In genomic region chr22:29335656-29336055, GRCh38 we compare ENCODE assay signal across 26 cellular contexts. TPM values are rescaled to one million over a fixed set of nuclear protein-coding genes. Genes with fewer than 3 reads are reported as not detected.
A peak's percentile ranks its signal among the peaks of the same experiment; 100 is the strongest.
DNase-seq lines count a peak whose midpoint lies in the region; ATAC-seq and TF ChIP-seq lines count a peak whose summit lies in the region.
"Had no signal": no experiment of that assay in that cellular context is flagged by ENCODE, and none has a peak within 500 bp of the region (broad histone marks: within the 10 kb centered on the region; RNA-seq: fewer than 3 reads in every experiment).

No MANE protein-coding gene starts in this region.

- TF ChIP-seq CTCF in neural crest cell (conservative IDR thresholded peaks at IDR 0.05): no peak
- TF ChIP-seq CTCF in body of pancreas (IDR thresholded peaks at IDR 0.05): no peak

- peaks cover 12 to 100% (median 46%) of the 10 kb centered on the region in 11 experiments; a peak in 19 of 22 replicates for H4K20me1 ChIP-seq in BLaER1 treated with 17β-estradiol and CSF1 and Interleukin-3, amounts not matched to agents 10 nM and 100 nM

- intact Hi-C loops in body of pancreas (cut with DNase I): no loop called here

- no peak for ATAC-seq in activated T-helper 17 cell treated with anti-CD3 and anti-CD28 coated beads, Interleukin-2, amount 50 U/mL, for 72 hours (replicated peaks)
- ATAC-seq in stimulated activated memory B cell treated with anti-CD40 and anti-IgM and Interleukin-4, amounts not matched to agents 10 μg/mL and 1 μg/mL and 100 μg/mL, for 72 hours: no peak
- ATAC-seq in body of pancreas: no peak

- H3K4me2 ChIP-seq in BLaER1 treated with 17β-estradiol and CSF1 and Interleukin-3, amounts not matched to agents 10 nM and 100 nM: peak overlapping the region in 10 of 11 experiments; percentile 2 to 98 (median 88); a peak in 19 of 22 replicates

- WGBS in body of pancreas, 2 donors: 91 to 93% methylated on average over 11 of the region's 11 CpGs

- H3K27me3 Mint-ChIP-seq in activated T-helper 17 cell treated with anti-CD3 and anti-CD28 coated beads, Interleukin-2, amount 50 U/mL, for 72 hours: no peaks in the 10 kb centered on the region
- H3K27me3 Mint-ChIP-seq in neural crest cell (ENCODE audit: low read depth): no peaks in the 10 kb centered on the region
- H3K27me3 Mint-ChIP-seq in stimulated activated memory B cell treated with anti-CD40 and anti-IgM and Interleukin-4, amounts not matched to agents 10 μg/mL and 1 μg/mL and 100 μg/mL, for 72 hours: no peaks in the 10 kb centered on the region

- peaks cover 32 to 100% (median 63%) of the 10 kb centered on the region in 11 experiments for H3K36me3 ChIP-seq in BLaER1 treated with 17β-estradiol and CSF1 and Interleukin-3, amounts not matched to agents 10 nM and 100 nM
- peaks cover 8 to 33% of the 10 kb centered on the region in 2 donors for H3K36me3 ChIP-seq in body of pancreas (replicated peaks in 1 of 2; ENCODE audit: insufficient read depth in 1 of 2, low read depth in 2 of 2)

- peak overlapping the region in 2 of 11 experiments; percentile 39 to 61; a peak in 2 of 22 replicates for H3K9ac ChIP-seq in BLaER1 treated with 17β-estradiol and CSF1 and Interleukin-3, amounts not matched to agents 10 nM and 100 nM
- H3K9ac ChIP-seq: GM23248 had no signal

- no peaks in the 10 kb centered on the region for H3K4me1 Mint-ChIP-seq in activated T-helper 17 cell treated with anti-CD3 and anti-CD28 coated beads, Interleukin-2, amount 50 U/mL, for 72 hours
- H3K4me1 Mint-ChIP-seq in neural crest cell: peaks cover 10% of the 10 kb centered on the region
- no peaks in the 10 kb centered on the region for H3K4me1 Mint-ChIP-seq in stimulated activated memory B cell treated with anti-CD40 and anti-IgM and Interleukin-4, amounts not matched to agents 10 μg/mL and 1 μg/mL and 100 μg/mL, for 72 hours
- H3K4me1 Mint-ChIP-seq: CD14-positive monocyte; CD8-positive, alpha-beta memory T cell had no signal

- H3K4me1 ChIP-seq in BLaER1 treated with 17β-estradiol and CSF1 and Interleukin-3, amounts not matched to agents 10 nM and 100 nM: peaks cover 66 to 100% (median 99%) of the 10 kb centered on the region in 10 experiments
- H3K4me1 ChIP-seq in body of pancreas: no peaks in the 10 kb centered on the region
- H3K4me1 ChIP-seq: HAP-1, SJSA1 had no signal

- no peak overlapping the region for H3K4me3 ChIP-seq in BLaER1 treated with 17β-estradiol and CSF1 and Interleukin-3, amounts not matched to agents 10 nM and 100 nM
- H3K4me3 ChIP-seq in body of pancreas: no peak overlapping the region
- H3K4me3 ChIP-seq: GM23248, HAP-1, SJSA1 had no signal

- no peak for TF ChIP-seq POLR2A in body of pancreas (IDR thresholded peaks at IDR 0.05)

- no peaks in the 10 kb centered on the region for H3K27me3 ChIP-seq in BLaER1 treated with 17β-estradiol and CSF1 and Interleukin-3, amounts not matched to agents 10 nM and 100 nM
- H3K27me3 ChIP-seq in body of pancreas: no peaks in the 10 kb centered on the region
- H3K27me3 ChIP-seq: SJSA1 had no signal

- H3K4me3 Mint-ChIP-seq in activated T-helper 17 cell treated with anti-CD3 and anti-CD28 coated beads, Interleukin-2, amount 50 U/mL, for 72 hours: no peak overlapping the region
- no peak overlapping the region for H3K4me3 Mint-ChIP-seq in neural crest cell
- no peak overlapping the region for H3K4me3 Mint-ChIP-seq in stimulated activated memory B cell treated with anti-CD40 and anti-IgM and Interleukin-4, amounts not matched to agents 10 μg/mL and 1 μg/mL and 100 μg/mL, for 72 hours
- H3K4me3 Mint-ChIP-seq: CD14-positive monocyte; CD8-positive, alpha-beta memory T cell had no signal

- DNase-seq in neural crest cell (ENCODE audit: low read depth, low spot score) (no peak), body of pancreas (no peak), NCI-H2029 treated with DMSO at 0.1 percent for 48 hours (lab: John Stamatoyannopoulos, UW) (no peak), substantia nigra (lab: John Stamatoyannopoulos, UW) (no peak)
- DNase-seq: CD8-positive, alpha-beta memory T cell; DMS 273 treated with DMSO at 0.1 percent for 48 hours; DMS79; EL; GF-D8; GM23248; IMR-90; KG1; MM.1S; NCI-H1417; NCI-H1694; NCI-H2227 treated with DMSO at 0.1 percent for 48 hours; NCI-H526 treated with DMSO at 0.1 percent for 48 hours; Right ventricle myocardium superior; RPMI8226 had no signal

- no peaks in the 10 kb centered on the region for H3K9me3 ChIP-seq in BLaER1 treated with 17β-estradiol and CSF1 and Interleukin-3, amounts not matched to agents 10 nM and 100 nM (replicated peaks in 1 of 11)
- H3K9me3 ChIP-seq in body of pancreas: no peaks in the 10 kb centered on the region
- H3K9me3 ChIP-seq: HAP-1, SJSA1 had no signal

- peak overlapping the region; percentile 56 for H3K27ac Mint-ChIP-seq in activated T-helper 17 cell treated with anti-CD3 and anti-CD28 coated beads, Interleukin-2, amount 50 U/mL, for 72 hours
- peak overlapping the region; percentile 5 for H3K27ac Mint-ChIP-seq in neural crest cell (ENCODE audit: unreplicated experiment)
- H3K27ac Mint-ChIP-seq in stimulated activated memory B cell treated with anti-CD40 and anti-IgM and Interleukin-4, amounts not matched to agents 10 μg/mL and 1 μg/mL and 100 μg/mL, for 72 hours: peak overlapping the region; percentile 25

- peaks cover 56% of the 10 kb centered on the region for H3K36me3 Mint-ChIP-seq in activated T-helper 17 cell treated with anti-CD3 and anti-CD28 coated beads, Interleukin-2, amount 50 U/mL, for 72 hours (ENCODE audit: low read depth)
- peaks cover 4% of the 10 kb centered on the region for H3K36me3 Mint-ChIP-seq in neural crest cell (ENCODE audit: low read depth)
- H3K36me3 Mint-ChIP-seq in stimulated activated memory B cell treated with anti-CD40 and anti-IgM and Interleukin-4, amounts not matched to agents 10 μg/mL and 1 μg/mL and 100 μg/mL, for 72 hours: peaks cover 89% of the 10 kb centered on the region

- peak overlapping the region in 3 of 11 experiments; percentile 21 to 79 (median 68); a peak in 3 of 22 replicates for H3K27ac ChIP-seq in BLaER1 treated with 17β-estradiol and CSF1 and Interleukin-3, amounts not matched to agents 10 nM and 100 nM
- no peak overlapping the region for H3K27ac ChIP-seq in body of pancreas
- H3K27ac ChIP-seq in substantia nigra (ENCODE audit: low read depth, low read length, poor library complexity, severe bottlenecking): no peak overlapping the region
- H3K27ac ChIP-seq: GM23248, SJSA1 had no signal

- no peaks in the 10 kb centered on the region for H3K9me3 Mint-ChIP-seq in activated T-helper 17 cell treated with anti-CD3 and anti-CD28 coated beads, Interleukin-2, amount 50 U/mL, for 72 hours
- no peaks in the 10 kb centered on the region for H3K9me3 Mint-ChIP-seq in neural crest cell
- no peaks in the 10 kb centered on the region for H3K9me3 Mint-ChIP-seq in stimulated activated memory B cell treated with anti-CD40 and anti-IgM and Interleukin-4, amounts not matched to agents 10 μg/mL and 1 μg/mL and 100 μg/mL, for 72 hours
- H3K9me3 Mint-ChIP-seq: CD14-positive monocyte; CD8-positive, alpha-beta memory T cell had no signal

RNA-seq across cellular contexts. Expression of gene RASL10A, which starts 20.2 kb away (rescaled TPM):
- under 1 TPM; 0.58 to 0.61 TPM for total RNA-seq in activated T-helper 17 cell treated with anti-CD3 and anti-CD28 coated beads, Interleukin-2, amount 50 U/mL, for 72 hours
- 0.27 and 0.63 TPM in 2 replicates for total RNA-seq in neural crest cell
- total RNA-seq in body of pancreas: under 1 TPM in 1 of 2 donors, not detected in 1; 0.78 TPM
- total RNA-seq: CD8-positive, alpha-beta memory T cell; GM23248; IMR-90; NCI-H460; SJSA1 had no signal

RNA-seq across cellular contexts. Expression of gene GAS2L1, which starts 29.2 kb away (rescaled TPM):
- total RNA-seq in activated T-helper 17 cell treated with anti-CD3 and anti-CD28 coated beads, Interleukin-2, amount 50 U/mL, for 72 hours: 1 to 10 TPM; 1.9 to 2.9 TPM
- total RNA-seq in neural crest cell (7.8 and 8.9 TPM in 2 replicates), body of pancreas (10 to 100 TPM; 15.8 to 19.2 TPM)

RNA-seq across cellular contexts. Expression of gene AP1B1, which starts 52.7 kb away (rescaled TPM):
- 10 to 100 TPM; 33.8 to 83.7 TPM for total RNA-seq in activated T-helper 17 cell treated with anti-CD3 and anti-CD28 coated beads, Interleukin-2, amount 50 U/mL, for 72 hours
- total RNA-seq in neural crest cell (56.7 and 58.4 TPM in 2 replicates), body of pancreas (10 to 100 TPM; 45.5 to 66.9 TPM)

Comparison
In these comparisons a context has a peak if more than half of its experiments do, and no peak if none do; other contexts are left out.
1. H3K27ac Mint-ChIP-seq: peak in every context shown above with its lines; median percentile 56 in activated T-helper 17 cell treated with anti-CD3 and anti-CD28 coated beads, Interleukin-2, amount 50 U/mL, for 72 hours; 25 in stimulated activated memory B cell treated with anti-CD40 and anti-IgM and Interleukin-4, amounts not matched to agents 10 μg/mL and 1 μg/mL and 100 μg/mL, for 72 hours; 5 in neural crest cell.